ENCODE assay signal across 24 cellular contexts in genomic region chr16:12709807-12710206, GRCh38.
DNase-seq lines count a peak whose midpoint lies in the region; ATAC-seq, FAIRE-seq and TF ChIP-seq lines count a peak whose summit lies in the region.
"Had no signal": no experiment of that assay in that cellular context is flagged by ENCODE, and none has a peak within 500 bp of the region (broad histone marks: within the 10 kb centered on the region; RNA-seq: fewer than 3 reads in every experiment).

No MANE protein-coding gene starts in this region.

- no peak overlapping the region for H4K91ac ChIP-seq in IMR-90 (ENCODE audit: insufficient read depth, low read depth, low read length)

- H4K5ac ChIP-seq in IMR-90 (ENCODE audit: low read depth, low read length), result no peak overlapping the region

- WGBS in IMR-90 (ENCODE audit: extremely low coverage in 2 of 2, insufficient read length in 1 of 2), 2 experiments, result 33% methylated on average over 1 of the region's 1 CpG; no CpG with 5 or more reads in 1 of the 2 experiments

- peak overlapping the region; percentile 24 for H2BK5ac ChIP-seq in IMR-90 (ENCODE audit: low read depth, low read length, poor library complexity, severe bottlenecking)

- no TSS peak for BruUV-seq in Caco-2 (replicated peaks; lab: Mats Ljungman, UMichigan)
- no TSS peak for BruUV-seq in IMR-90 (replicated peaks; lab: Mats Ljungman, UMichigan)
- no TSS peak for BruUV-seq in endothelial cell of umbilical vein (replicated peaks; lab: Mats Ljungman, UMichigan)

- TF ChIP-seq RAD21 in IMR-90 (IDR thresholded peaks at IDR 0.05; ENCODE audit: low read length), result no peak

- no peak overlapping the region for H2BK15ac ChIP-seq in IMR-90 (ENCODE audit: low read depth, low read length)

- CTCF ChIA-PET in Caco-2 (lab: Charles Lee) (no interaction called here), IMR-90 (lab: Yijun Ruan, JAX) (no interaction called here), endothelial cell of umbilical vein (lab: Charles Lee) (no interaction called here)

- TF ChIP-seq POLR2A in IMR-90 (IDR thresholded peaks at IDR 0.05; ENCODE audit: low read depth, low read length), result no peak
- no peak for TF ChIP-seq POLR2A in endothelial cell of umbilical vein (IDR thresholded peaks at IDR 0.05; ENCODE audit: low read depth, low read length)

- POLR2A ChIA-PET in Caco-2 (lab: Charles Lee), result no interaction called here
- POLR2A ChIA-PET in IMR-90 (lab: Charles Lee; ENCODE audit: unreplicated experiment), result no interaction called here
- POLR2A ChIA-PET in endothelial cell of umbilical vein (lab: Charles Lee), result no interaction called here

- no peak overlapping the region for H3K14ac ChIP-seq in IMR-90 (replicated peaks; ENCODE audit: low read depth, low read length)

- in situ Hi-C loops in IMR-90 (cut with MboI; ENCODE audit: low sequenced_read_pairs), result no loop called here

- H3K4me3 ChIP-seq in Caco-2 (ENCODE audit: low read depth, low read length) (no peak overlapping the region), IMR-90 (ENCODE audit: insufficient read depth, low read depth, low read length) (no peak overlapping the region), endothelial cell of umbilical vein (replicated peaks in 1 of 3; ENCODE audit: insufficient read depth in 1 of 3, low read depth in 1 of 3, low read length in 3 of 3) (no peak overlapping the region)
- H3K4me3 ChIP-seq: A549; BLaER1 treated with 17β-estradiol and CSF1 and Interleukin-3, amounts not matched to agents 10 nM and 100 nM; GM23248 had no signal

- no peak overlapping the region for H3K4me3 Mint-ChIP-seq in Caco-2 (ENCODE audit: unreplicated experiment)
- H3K4me3 Mint-ChIP-seq: CD14-positive monocyte; CD4-positive, alpha-beta T cell; CD8-positive, alpha-beta memory T cell had no signal

- no peaks in the 10 kb centered on the region for H3K9me3 Mint-ChIP-seq in Caco-2 (ENCODE audit: unreplicated experiment)
- H3K9me3 Mint-ChIP-seq: CD4-positive, alpha-beta T cell had no signal

- H2AK5ac ChIP-seq in IMR-90 (ENCODE audit: low read depth, low read length), result no peak overlapping the region

- TF ChIP-seq CTCF in Caco-2 (IDR thresholded peaks at IDR 0.05; ENCODE audit: insufficient read depth in 1 of 2, low read depth in 1 of 2, low read length in 1 of 2, severe bottlenecking in 1 of 2, unreplicated experiment in 1 of 2), result no peak
- TF ChIP-seq CTCF in IMR-90 (conservative IDR thresholded peaks at IDR 0.05; ENCODE audit: low read depth, low read length), result no peak
- TF ChIP-seq CTCF in endothelial cell of umbilical vein (IDR thresholded peaks at IDR 0.05; ENCODE audit: extremely low read depth in 1 of 2, insufficient read depth in 1 of 2, low read depth in 1 of 2, low read length in 2 of 2), result no peak

- no peak overlapping the region for H2BK20ac ChIP-seq in IMR-90 (ENCODE audit: low read depth, low read length)

- no peaks in the 10 kb centered on the region for H3K27me3 Mint-ChIP-seq in Caco-2 (ENCODE audit: insufficient read depth, unreplicated experiment)
- H3K27me3 Mint-ChIP-seq: CD4-positive, alpha-beta T cell; CD8-positive, alpha-beta memory T cell had no signal

- intact Hi-C loops in Caco-2 (cut with micrococcal nuclease; ENCODE audit: unreplicated experiment) (no loop called here), IMR-90 (cut with micrococcal nuclease) (no loop called here), endothelial cell of umbilical vein (cut with micrococcal nuclease) (no loop called here)

- no peak overlapping the region for H3K18ac ChIP-seq in IMR-90 (ENCODE audit: low read depth, low read length)

- no peak overlapping the region for H2BK120ac ChIP-seq in IMR-90 (ENCODE audit: low read depth, low read length)

- DNase-seq in Caco-2 (no peak), IMR-90 (no peak), endothelial cell of umbilical vein (ENCODE audit: low read depth, low spot score) (no peak)
- DNase-seq: 8988T; ACHN; AML-193; BE2C; Calu3; CD4-positive, alpha-beta T cell; CD8-positive, alpha-beta memory T cell; DMS53; DMS79 treated with DMSO at 0.1 percent for 48 hours; GF-D8; GM23248; H7 had no signal

- H3K9ac ChIP-seq in IMR-90 (ENCODE audit: low read depth, low read length) (no peak overlapping the region), endothelial cell of umbilical vein (replicated peaks; ENCODE audit: extremely low read depth, insufficient read depth, low read length) (no peak overlapping the region)
- H3K9ac ChIP-seq: BLaER1 treated with 17β-estradiol and CSF1 and Interleukin-3, amounts not matched to agents 10 nM and 100 nM; GM23248 had no signal

- ATAC-seq in IMR-90 (ENCODE audit: low read depth), result no peak
- ATAC-seq in GM19463 (IDR thresholded peaks at IDR 0.05; ENCODE audit: unreplicated experiment), result no peak
- no peak for ATAC-seq in HG03159 (IDR thresholded peaks at IDR 0.05; ENCODE audit: unreplicated experiment)
- ATAC-seq in HG03095 (IDR thresholded peaks at IDR 0.05; ENCODE audit: unreplicated experiment), result no peak
- ATAC-seq: A549, HCT116 had no signal

- H3K79me2 ChIP-seq in endothelial cell of umbilical vein (ENCODE audit: control insufficient read depth, insufficient read depth, low read length), result no peaks in the 10 kb centered on the region

- FAIRE-seq in endothelial cell of umbilical vein (lab: Jason Lieb, UNC), result peak; percentile 55
- FAIRE-seq: A549, GM12892, H1 had no signal

- no peaks in the 10 kb centered on the region for H4K20me1 ChIP-seq in IMR-90 (ENCODE audit: insufficient read depth, low read length)
- H4K20me1 ChIP-seq in endothelial cell of umbilical vein (replicated peaks; ENCODE audit: control insufficient read depth, extremely low read depth, insufficient read depth, low read length), result no peaks in the 10 kb centered on the region

- H3K27me3 ChIP-seq in Caco-2 (replicated peaks; ENCODE audit: control insufficient read depth, insufficient read depth, low read length), result no peaks in the 10 kb centered on the region
- no peaks in the 10 kb centered on the region for H3K27me3 ChIP-seq in IMR-90 (ENCODE audit: control insufficient read depth, insufficient read depth, low read length)
- H3K27me3 ChIP-seq in endothelial cell of umbilical vein (ENCODE audit: control insufficient read depth in 2 of 2, insufficient read depth in 2 of 2, low read length in 2 of 2), result no peaks in the 10 kb centered on the region
- H3K27me3 ChIP-seq: BE2C; BLaER1 treated with 17β-estradiol and CSF1 and Interleukin-3, amounts not matched to agents 10 nM and 100 nM had no signal

- no peak overlapping the region for H2AK9ac ChIP-seq in IMR-90 (replicated peaks; ENCODE audit: low read depth, low read length, poor library complexity)

- H3K4ac ChIP-seq in IMR-90 (ENCODE audit: low read depth, low read length), result no peak overlapping the region

- peak overlapping the region; percentile 61 for H3K27ac Mint-ChIP-seq in Caco-2 (ENCODE audit: unreplicated experiment)
- H3K27ac Mint-ChIP-seq: CD4-positive, alpha-beta T cell; CD8-positive, alpha-beta memory T cell had no signal

- H3K36me3 ChIP-seq in Caco-2 (ENCODE audit: control insufficient read depth, insufficient read depth, low read length) (no peaks in the 10 kb centered on the region), IMR-90 (ENCODE audit: control insufficient read depth, insufficient read depth, low read length) (no peaks in the 10 kb centered on the region), endothelial cell of umbilical vein (ENCODE audit: control insufficient read depth in 2 of 2, extremely low read depth in 1 of 2, insufficient read depth in 2 of 2, low read length in 2 of 2) (no peaks in the 10 kb centered on the region)
- H3K36me3 ChIP-seq: BE2C had no signal

- H3K23ac ChIP-seq in IMR-90 (ENCODE audit: low read depth, low read length), result no peak overlapping the region

- H3K4me2 ChIP-seq in IMR-90 (ENCODE audit: low read depth, low read length), result no peak overlapping the region
- no peak overlapping the region for H3K4me2 ChIP-seq in endothelial cell of umbilical vein (ENCODE audit: insufficient read depth, low read length)
- H3K4me2 ChIP-seq: A549; BLaER1 treated with 17β-estradiol and CSF1 and Interleukin-3, amounts not matched to agents 10 nM and 100 nM had no signal

- no peaks in the 10 kb centered on the region for H3K79me1 ChIP-seq in IMR-90 (ENCODE audit: low read depth in 1 of 2, low read length in 2 of 2)

- no peaks in the 10 kb centered on the region for H3K9me3 ChIP-seq in Caco-2
- no peaks in the 10 kb centered on the region; the same call in 1 of the 2 replicates for H3K9me3 ChIP-seq in IMR-90 (ENCODE audit: control insufficient read depth, insufficient read depth, low read length)
- no peaks in the 10 kb centered on the region for H3K9me3 ChIP-seq in endothelial cell of umbilical vein (replicated peaks; ENCODE audit: control insufficient read depth, insufficient read depth, low read length)
- H3K9me3 ChIP-seq: A549, BE2C had no signal

- no peaks in the 10 kb centered on the region for H3K9me1 ChIP-seq in IMR-90 (ENCODE audit: insufficient read depth, low read length)
- no peaks in the 10 kb centered on the region for H3K9me1 ChIP-seq in endothelial cell of umbilical vein (replicated peaks; ENCODE audit: control insufficient read depth, extremely low read depth, insufficient read depth, low read length)

- H3K36me3 Mint-ChIP-seq in Caco-2 (ENCODE audit: insufficient read depth, unreplicated experiment), result no peaks in the 10 kb centered on the region

- no peak overlapping the region for H4K8ac ChIP-seq in IMR-90 (ENCODE audit: low read depth in 2 of 2, low read length in 2 of 2)

- H3K4me1 ChIP-seq in Caco-2 (no peaks in the 10 kb centered on the region), IMR-90 (ENCODE audit: control insufficient read depth, insufficient read depth, low read length) (no peaks in the 10 kb centered on the region), endothelial cell of umbilical vein (ENCODE audit: control insufficient read depth, extremely low read depth, insufficient read depth, low read length) (no peaks in the 10 kb centered on the region)
- H3K4me1 ChIP-seq: A549; BE2C; BLaER1 treated with 17β-estradiol and CSF1 and Interleukin-3, amounts not matched to agents 10 nM and 100 nM had no signal

- H2AFZ ChIP-seq in IMR-90 (replicated peaks; ENCODE audit: low read length, poor library complexity), result no peak overlapping the region
- H2AFZ ChIP-seq in endothelial cell of umbilical vein (ENCODE audit: low read depth, low read length), result no peak overlapping the region
- H2AFZ ChIP-seq: GM23248 had no signal

- H3K4me1 Mint-ChIP-seq in Caco-2 (ENCODE audit: low read depth, unreplicated experiment), result no peaks in the 10 kb centered on the region
- H3K4me1 Mint-ChIP-seq: CD8-positive, alpha-beta memory T cell had no signal

- H3K27ac ChIP-seq in IMR-90 (ENCODE audit: insufficient read depth, low read length) (no peak overlapping the region), endothelial cell of umbilical vein (ENCODE audit: insufficient read depth, low read depth, low read length) (no peak overlapping the region)
- H3K27ac ChIP-seq: A549; BLaER1 treated with 17β-estradiol and CSF1 and Interleukin-3, amounts not matched to agents 10 nM and 100 nM; GM23248 had no signal

- dilution Hi-C loops in IMR-90 (cut with HindIII; ENCODE audit: low sequenced_read_pairs, unreplicated experiment) (no loop called here), endothelial cell of umbilical vein (cut with MboI; ENCODE audit: extremely low pct_ligation_motif_present, low sequenced_read_pairs) (no loop called here)

- H3K56ac ChIP-seq in IMR-90 (ENCODE audit: extremely low read depth, insufficient read depth, low read length), result no peak overlapping the region

TF ChIP-seq in endothelial cell of umbilical vein, 7 proteins besides CTCF, POLR2A, EP300 and RAD21 (continues in another document):
- no peak for TF ChIP-seq GATA2 (IDR thresholded peaks at IDR 0.05; ENCODE audit: insufficient read depth, insufficient read length, low read depth, low read length)
